Comparison of ENCODE assay signal across 8 cellular contexts in the genomic region with DNA sequence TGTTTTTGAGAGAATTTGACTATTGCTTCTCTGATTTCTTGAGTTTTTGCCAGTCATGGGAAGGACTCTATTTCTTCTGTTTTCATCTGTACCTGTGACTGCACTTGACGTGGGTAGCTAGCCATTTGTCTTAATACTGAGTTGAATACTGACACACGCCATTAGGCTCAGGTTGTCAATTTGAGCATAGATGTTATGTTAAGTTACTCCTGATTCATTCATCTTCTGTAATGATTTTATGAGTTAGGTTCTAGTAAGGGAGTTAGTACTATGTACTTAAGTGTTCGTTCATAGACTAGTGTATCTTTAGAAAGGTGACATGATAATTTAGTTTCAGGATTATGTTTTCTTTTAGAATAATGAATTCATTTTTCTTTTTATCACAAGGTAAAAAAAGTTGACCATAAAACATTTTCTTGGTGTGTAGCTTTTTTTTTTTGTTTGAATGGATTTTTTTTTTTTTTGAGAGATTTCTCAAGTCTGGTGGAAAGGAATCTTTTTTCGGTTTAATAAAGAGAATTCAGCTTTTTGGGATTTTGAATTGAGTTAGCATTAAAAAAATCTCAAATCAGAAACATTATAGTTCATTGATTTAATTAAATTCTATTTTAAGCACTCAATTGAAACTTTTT. TPM values are rescaled to one million over a fixed set of nuclear protein-coding genes. Genes with fewer than 3 reads are reported as not detected.
DNase-seq lines count a peak whose midpoint lies in the region; ATAC-seq and TF ChIP-seq lines count a peak whose summit lies in the region.

No MANE protein-coding gene starts in this region.

- peaks cover 1% of the 10 kb centered on the region for H3K36me3 Mint-ChIP-seq in activated naive CD8-positive, alpha-beta T cell treated with anti-CD3 and anti-CD28 coated beads for 36 hours

- H3K4me1 ChIP-seq in heart left ventricle (peaks cover 0 to 67% (median 42%) of the 10 kb centered on the region in 12 donors), upper lobe of right lung (peaks cover 27% of the 10 kb centered on the region), adrenal gland (replicated peaks in 1 of 2) (peaks cover 22 to 37% of the 10 kb centered on the region in 2 donors)

- H3K9me3 Mint-ChIP-seq in activated naive CD8-positive, alpha-beta T cell treated with anti-CD3 and anti-CD28 coated beads for 36 hours, result no peaks in the 10 kb centered on the region

- ATAC-seq in heart left ventricle (no peak), Right ventricle myocardium inferior (no peak), upper lobe of right lung (no peak)

- peak overlapping the region; percentile 85 for H3K4me3 Mint-ChIP-seq in activated naive CD8-positive, alpha-beta T cell treated with anti-CD3 and anti-CD28 coated beads for 36 hours

- H3K27ac ChIP-seq in heart left ventricle (peak overlapping the region in 5 of 12 donors; percentile 70 to 83 (median 73)), upper lobe of right lung (peak overlapping the region; percentile 83), adrenal gland (peak overlapping the region in 1 of 5 donors; percentile 74)

- H3K36me3 ChIP-seq in heart left ventricle, result no peaks in the 10 kb centered on the region
- no peaks in the 10 kb centered on the region for H3K36me3 ChIP-seq in upper lobe of right lung
- no peaks in the 10 kb centered on the region for H3K36me3 ChIP-seq in adrenal gland (replicated peaks in 1 of 2)

- TF ChIP-seq CTCF in heart left ventricle (IDR thresholded peaks at IDR 0.05) (no peak), upper lobe of right lung (IDR thresholded peaks at IDR 0.05) (no peak), adrenal gland (IDR thresholded peaks at IDR 0.05) (no peak)

- H3K27me3 ChIP-seq in heart left ventricle, result peaks cover 0 to 26% (median 0%) of the 10 kb centered on the region in 9 donors
- H3K27me3 ChIP-seq in upper lobe of right lung, result no peaks in the 10 kb centered on the region
- no peaks in the 10 kb centered on the region for H3K27me3 ChIP-seq in adrenal gland

- intact Hi-C loops in heart left ventricle (cut with DNase I), result loop anchor here in 3 of 10 donors (5.0 to 10.0 kb wide), 3 partner anchors 69 to 344 kb away; no protein-coding TSS in a partner anchor
- intact Hi-C loops in Right ventricle myocardium inferior (cut with DNase I), result no loop called here
- intact Hi-C loops in upper lobe of right lung (cut with DNase I), result no loop called here
- intact Hi-C loops in adrenal gland (cut with DNase I), result no loop called here

- TF ChIP-seq POLR2A in heart left ventricle (IDR thresholded peaks at IDR 0.05), result no peak
- no peak for TF ChIP-seq POLR2A in adrenal gland (IDR thresholded peaks at IDR 0.05)

- no peak overlapping the region for H3K27ac Mint-ChIP-seq in activated naive CD8-positive, alpha-beta T cell treated with anti-CD3 and anti-CD28 coated beads for 36 hours

- peaks cover 38% of the 10 kb centered on the region for H3K4me1 Mint-ChIP-seq in activated naive CD8-positive, alpha-beta T cell treated with anti-CD3 and anti-CD28 coated beads for 36 hours

- H3K27me3 Mint-ChIP-seq in activated naive CD8-positive, alpha-beta T cell treated with anti-CD3 and anti-CD28 coated beads for 36 hours, result peaks cover 81% of the 10 kb centered on the region

- no peak for DNase-seq in heart left ventricle
- no peak for DNase-seq in Right ventricle myocardium inferior (ENCODE audit: missing footprints)
- DNase-seq in activated naive CD8-positive, alpha-beta T cell treated with anti-CD3 and anti-CD28 coated beads for 36 hours, result no peak
- DNase-seq in left kidney (ENCODE audit: low read depth, low spot score), result peak; percentile 46
- no peak for DNase-seq in upper lobe of right lung
- no peak for DNase-seq in adrenal gland
- DNase-seq in NCI-H2081 (lab: John Stamatoyannopoulos, UW), result no peak
- DNase-seq in NCI-H345 (lab: John Stamatoyannopoulos, UW), result no peak

- H3K4me3 ChIP-seq in heart left ventricle, result peak overlapping the region in 11 of 12 donors; percentile 51 to 89 (median 74)
- peak overlapping the region; percentile 61 for H3K4me3 ChIP-seq in upper lobe of right lung
- H3K4me3 ChIP-seq in adrenal gland, result peak overlapping the region in 2 of 4 donors; percentile 41 to 84

- WGBS in heart left ventricle, 4 donors, result 48 to 53% (median 52%) methylated on average over 4 of the region's 4 CpGs
- WGBS in adrenal gland, 4 donors, result 58 to 72% (median 62%) methylated on average over 4 of the region's 4 CpGs

- H3K9me3 ChIP-seq in heart left ventricle, result no peaks in the 10 kb centered on the region
- H3K9me3 ChIP-seq in upper lobe of right lung, result no peaks in the 10 kb centered on the region
- no peaks in the 10 kb centered on the region for H3K9me3 ChIP-seq in adrenal gland (replicated peaks in 1 of 3)

RNA-seq across cellular contexts. Expression of gene AFDN, which starts 1.7 kb away (rescaled TPM):
- total RNA-seq in heart left ventricle, result 100 to 1,000 TPM in 1 of 9 donors, 10 to 100 TPM in 8; 38.0 to 100 (median 51.8) TPM
- 10 to 100 TPM; 27.6 to 31.5 TPM for polyA plus RNA-seq in heart left ventricle
- 58.5 TPM for total RNA-seq in Right ventricle myocardium inferior
- total RNA-seq in activated naive CD8-positive, alpha-beta T cell treated with anti-CD3 and anti-CD28 coated beads for 36 hours, result 10 to 100 TPM; 18.7 to 23.5 TPM
- total RNA-seq in upper lobe of right lung, result 179 TPM
- total RNA-seq in adrenal gland, result 10 to 100 TPM; 29.0 to 46.3 (median 42.7) TPM
- 10 to 100 TPM; 15.2 to 29.0 (median 25.4) TPM for polyA plus RNA-seq in adrenal gland
